In genomic region chr16:66278111-66278531, GRCh38 we compare ENCODE assay signal across 22 cellular contexts.
DNase-seq lines count a peak whose midpoint lies in the region; ATAC-seq and TF ChIP-seq lines count a peak whose summit lies in the region.
"Had no signal": no experiment of that assay in that cellular context is flagged by ENCODE, and none has a peak within 500 bp of the region (broad histone marks: within the 10 kb centered on the region; RNA-seq: fewer than 3 reads in every experiment).

No MANE protein-coding gene starts in this region.

- H3K4me1 ChIP-seq in mucosa of descending colon (ENCODE audit: low read depth) (no peaks in the 10 kb centered on the region), vagina (peaks cover 15% of the 10 kb centered on the region)
- H3K4me1 ChIP-seq: gastrocnemius medialis had no signal

- intact Hi-C loops in mucosa of descending colon (cut with DNase I, micrococcal nuclease): no loop called here
- intact Hi-C loops in vagina (cut with DNase I): no loop called here

- no peak for TF ChIP-seq CTCF in coronary artery (IDR thresholded peaks at IDR 0.05)
- TF ChIP-seq CTCF in mucosa of descending colon (IDR thresholded peaks at IDR 0.05): no peak
- no peak for TF ChIP-seq CTCF in vagina (IDR thresholded peaks at IDR 0.05)

- no peak for TF ChIP-seq POLR2A in vagina (IDR thresholded peaks at IDR 0.05)

- peak; percentile 77 for ATAC-seq in mucosa of descending colon
- ATAC-seq: activated T-cell treated with anti-CD3 and anti-CD28 coated beads, Interleukin-2, amount 50 U/mL, for 72 hours; gastrocnemius medialis had no signal

- no peaks in the 10 kb centered on the region for H3K36me3 ChIP-seq in mucosa of descending colon (ENCODE audit: low read depth)
- H3K36me3 ChIP-seq in vagina: no peaks in the 10 kb centered on the region
- H3K36me3 ChIP-seq: gastrocnemius medialis, tibial artery had no signal

- in situ Hi-C loops in G401 (cut with HindIII; ENCODE audit: low sequenced_read_pairs): no loop called here

- no peaks in the 10 kb centered on the region for H3K9me3 ChIP-seq in mucosa of descending colon
- H3K9me3 ChIP-seq in vagina: no peaks in the 10 kb centered on the region
- H3K9me3 ChIP-seq: gastrocnemius medialis, SK-N-SH, tibial artery had no signal

- peak; percentile 25 for DNase-seq in activated CD8-positive, alpha-beta memory T cell treated with anti-CD3 and anti-CD28 coated beads, Interleukin-2, amount 50 U/mL, for 48 hours
- DNase-seq in activated CD8-positive, alpha-beta memory T cell treated with anti-CD3 and anti-CD28 coated beads for 24 hours: no peak
- DNase-seq in coronary artery (ENCODE audit: low spot score) (peak; percentile 53), mucosa of descending colon (peak in 1 of 3 donors; percentile 40), vagina (ENCODE audit: extremely low spot score in 2 of 2) (peak; percentile 83 to 94), anterior cingulate cortex (lab: John Stamatoyannopoulos, UW) (no peak), G401 (ENCODE audit: low spot score) (no peak), DMS79 treated with DMSO at 0.1 percent for 48 hours (lab: John Stamatoyannopoulos, UW) (no peak)
- DNase-seq: ACHN; activated CD4-positive, alpha-beta T cell treated with anti-CD3 and anti-CD28 coated beads, Interleukin-2, amount 10 ng/mL, durations not matched to agents 7 days and 5 days; activated T-cell treated with anti-CD3 and anti-CD28 coated beads, Interleukin-2, amount 50 U/mL, for 72 hours; caudate nucleus; CD4-positive, CD25-positive, alpha-beta regulatory T cell; gastrocnemius medialis; GOT3; mesenchymal stem cell; MV-4-11; nephron progenitor cell; right cardiac atrium; SK-N-SH; stimulated activated CD4-positive, alpha-beta T cell treated with anti-CD3 and anti-CD28 coated beads, Interleukin-4, amount 100 ng/mL, for 24 hours; tibial artery had no signal

- no peak overlapping the region for H3K4me3 ChIP-seq in coronary artery
- H3K4me3 ChIP-seq in mucosa of descending colon: no peak overlapping the region
- H3K4me3 ChIP-seq in vagina: no peak overlapping the region
- H3K4me3 ChIP-seq: gastrocnemius medialis, tibial artery had no signal

- H3K27ac ChIP-seq in coronary artery (no peak overlapping the region), vagina (no peak overlapping the region)
- H3K27ac ChIP-seq: gastrocnemius medialis, tibial artery had no signal

- no peaks in the 10 kb centered on the region for H3K27me3 ChIP-seq in vagina
- H3K27me3 ChIP-seq: gastrocnemius medialis, tibial artery had no signal

Comparison
In these comparisons a context has a peak if more than half of its experiments do, and no peak if none do; other contexts are left out.
1. DNase-seq: peak in activated CD8-positive, alpha-beta memory T cell treated with anti-CD3 and anti-CD28 coated beads, Interleukin-2, amount 50 U/mL, for 48 hours (single experiment), coronary artery (single experiment) and vagina (2 of 2); none in activated CD8-positive, alpha-beta memory T cell treated with anti-CD3 and anti-CD28 coated beads for 24 hours (single experiment), anterior cingulate cortex (0 of 58), G401 (single experiment) and DMS79 treated with DMSO at 0.1 percent for 48 hours (single experiment).